1 cellular context compared by ENCODE assay signal in genomic region chr22:38710866-38711265, GRCh38.
TF ChIP-seq lines count a peak whose summit lies in the region.

No MANE protein-coding gene starts in this region.

TF ChIP-seq in K562, 482 proteins besides CTCF, POLR2A, EP300 and RAD21:
- TF ChIP-seq SIX5 (IDR thresholded peaks at IDR 0.05; ENCODE audit: borderline replicate concordance in 1 of 2, insufficient read depth in 1 of 2, low read depth in 1 of 2, low read length in 2 of 2), result no peak
- TF ChIP-seq NFYB (IDR thresholded peaks at IDR 0.05; ENCODE audit: extremely low read depth, insufficient read length), result no peak
- no peak for TF ChIP-seq ZNF347 (CRISPR knock-in tag; IDR thresholded peaks at IDR 0.05; ENCODE audit: low read depth)
- TF ChIP-seq ADNP (tag; IDR thresholded peaks at IDR 0.05), result no peak
- TF ChIP-seq, protein P1, sequence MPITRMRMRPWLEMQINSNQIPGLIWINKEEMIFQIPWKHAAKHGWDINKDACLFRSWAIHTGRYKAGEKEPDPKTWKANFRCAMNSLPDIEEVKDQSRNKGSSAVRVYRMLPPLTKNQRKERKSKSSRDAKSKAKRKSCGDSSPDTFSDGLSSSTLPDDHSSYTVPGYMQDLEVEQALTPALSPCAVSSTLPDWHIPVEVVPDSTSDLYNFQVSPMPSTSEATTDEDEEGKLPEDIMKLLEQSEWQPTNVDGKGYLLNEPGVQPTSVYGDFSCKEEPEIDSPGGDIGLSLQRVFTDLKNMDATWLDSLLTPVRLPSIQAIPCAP (CRISPR knock-in tag; IDR thresholded peaks at IDR 0.05; ENCODE audit: borderline replicate concordance), result no peak
- TF ChIP-seq, protein P2, sequence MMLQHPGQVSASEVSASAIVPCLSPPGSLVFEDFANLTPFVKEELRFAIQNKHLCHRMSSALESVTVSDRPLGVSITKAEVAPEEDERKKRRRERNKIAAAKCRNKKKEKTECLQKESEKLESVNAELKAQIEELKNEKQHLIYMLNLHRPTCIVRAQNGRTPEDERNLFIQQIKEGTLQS (IDR thresholded peaks at IDR 0.05), result no peak
- TF ChIP-seq, protein P2 (CRISPR knock-in tag; conservative IDR thresholded peaks at IDR 0.05), result no peak
- no peak for TF ChIP-seq FOXK1 (CRISPR knock-in tag; IDR thresholded peaks at IDR 0.05; ENCODE audit: borderline replicate concordance)
- TF ChIP-seq NCOA1 (IDR thresholded peaks at IDR 0.05; ENCODE audit: low read depth), result no peak
- TF ChIP-seq ZNF165 (CRISPR knock-in tag; IDR thresholded peaks at IDR 0.05; ENCODE audit: borderline replicate concordance), result no peak
- no peak for TF ChIP-seq ZKSCAN3 (CRISPR knock-in tag; IDR thresholded peaks at IDR 0.05)
TF ChIP-seq in K562: peak in this region for 0.
